In the genomic region with DNA sequence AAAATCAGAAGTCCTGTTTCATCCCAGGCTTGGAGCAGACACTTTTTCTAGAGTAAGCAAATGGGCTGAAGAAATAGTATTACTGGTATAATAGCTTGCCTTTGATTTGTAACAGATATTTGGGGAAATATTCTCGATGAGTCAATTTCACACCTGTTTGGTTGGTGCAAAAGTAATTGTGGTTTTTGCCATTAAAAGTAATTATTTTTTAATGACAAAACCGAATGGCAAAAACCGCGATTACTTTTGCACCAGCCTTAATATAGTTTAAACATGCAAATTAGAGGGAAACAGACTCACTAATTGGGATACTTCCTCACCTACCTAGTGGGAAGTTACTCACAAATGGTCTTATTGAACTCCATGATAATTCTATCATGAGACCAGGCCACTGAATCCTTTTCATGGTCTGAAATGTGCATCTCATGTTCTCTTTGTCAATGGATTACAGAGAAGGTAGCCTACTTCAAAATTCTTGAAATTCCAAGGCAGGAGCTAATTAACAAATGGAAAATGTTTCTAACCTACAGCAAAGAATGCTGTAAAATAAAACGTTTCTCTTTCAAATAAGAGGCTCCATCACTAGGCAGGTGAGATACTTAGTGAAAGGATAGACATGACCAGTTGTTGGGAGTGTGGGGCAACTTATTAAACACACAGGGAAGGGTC, we compare ENCODE assay signal across 14 cellular contexts.
A peak's percentile ranks its signal among the peaks of the same experiment; 100 is the strongest.
DNase-seq lines count a peak whose midpoint lies in the region; ATAC-seq, FAIRE-seq and TF ChIP-seq lines count a peak whose summit lies in the region.
"Had no signal": no experiment of that assay in that cellular context is flagged by ENCODE, and none has a peak within 500 bp of the region (broad histone marks: within the 10 kb centered on the region; RNA-seq: fewer than 3 reads in every experiment).

No MANE protein-coding gene starts in this region.

- in situ Hi-C loops in GM23248 (cut with MboI) = no loop called here

- H3K14ac ChIP-seq in H1 (ENCODE audit: insufficient read length) = no peak overlapping the region

- 0 out of 4 replicates have a peak overlapping the region, but pooled peaks of 1 of the 2 experiments have one; percentile 22 for H3K4me2 ChIP-seq in H1 (ENCODE audit: insufficient read depth in 1 of 2, low read depth in 2 of 2, low read length in 2 of 2)
- no peak overlapping the region for H3K4me2 ChIP-seq in GM23248 (ENCODE audit: unreplicated experiment)

- POLR2A ChIA-PET in H1 (lab: Charles Lee; ENCODE audit: partially characterized antibody) = no interaction called here

- 67% methylated on average over 5 of the region's 5 CpGs; no CpG with 5 or more reads in 1 of the 2 experiments for WGBS in H1 (ENCODE audit: extremely low coverage in 1 of 2, insufficient coverage in 1 of 2, insufficient read length in 1 of 2, insufficient replicate concordance in 2 of 2, low coverage in 1 of 2, low lambda C conversion rate in 2 of 2, missing lambda C conversion rate in 1 of 2), 2 experiments
- 12% methylated on average over 5 of the region's 5 CpGs for WGBS in GM23248 (ENCODE audit: low coverage in 1 of 2, low lambda C conversion rate in 2 of 2, missing lambda C conversion rate in 2 of 2), 2 experiments

- H2BK20ac ChIP-seq in H1 (ENCODE audit: low read length) = no peak overlapping the region

- H3F3A ChIP-seq in GM23248 (ENCODE audit: insufficient read depth) = no peaks in the 10 kb centered on the region

- no peak overlapping the region for H2AFZ ChIP-seq in H1 (ENCODE audit: low read length)
- H2AFZ ChIP-seq in GM23248 = no peak overlapping the region

- H3K9ac ChIP-seq in HUES48 (ENCODE audit: low read depth, low read length) (no peak overlapping the region), H1 (replicated peaks in 1 of 4; ENCODE audit: extremely low read depth in 1 of 4, low read depth in 3 of 4, low read length in 3 of 4) (no peak overlapping the region), GM23248 (no peak overlapping the region)

- no peak overlapping the region for H2BK12ac ChIP-seq in H1 (ENCODE audit: low read depth, low read length)

- H3K4me3 ChIP-seq in HUES48 (ENCODE audit: low read depth, low read length) (peak overlapping the region; percentile 7; the same call in 1 of the 2 replicates), H1 (ENCODE audit: extremely low read depth in 1 of 4, insufficient read depth in 2 of 4, low read depth in 3 of 4, low read length in 4 of 4) (no peak overlapping the region), GM23248 (no peak overlapping the region)

- no peak overlapping the region for H3K18ac ChIP-seq in H1 (ENCODE audit: extremely low read depth, low read length)

- H4K91ac ChIP-seq in H1 (replicated peaks; ENCODE audit: insufficient read length, low read length) = no peak overlapping the region

- TF ChIP-seq POLR2A in H1 (IDR thresholded peaks at IDR 0.05; ENCODE audit: control extremely low read depth in 1 of 2, low read depth in 2 of 2, low read length in 2 of 2) = no peak

- H3K9me3 ChIP-seq in HUES48 (ENCODE audit: control insufficient read depth, insufficient read depth, low read length) (no peaks in the 10 kb centered on the region), H1 (ENCODE audit: insufficient read depth in 2 of 2, low read depth in 1 of 2, low read length in 1 of 2) (no peaks in the 10 kb centered on the region), GM23248 (ENCODE audit: low read depth) (no peaks in the 10 kb centered on the region)
- H3K9me3 ChIP-seq: BE2C had no signal

- no peak for FAIRE-seq in H1 (lab: Jason Lieb, UNC)
- FAIRE-seq: A204.1, GM12891 had no signal

- no peaks in the 10 kb centered on the region for H3K79me1 ChIP-seq in H1 (ENCODE audit: low read depth, low read length)

- no peak overlapping the region for H3K27ac ChIP-seq in HUES48 (ENCODE audit: low read depth, low read length)
- H3K27ac ChIP-seq in H1 (ENCODE audit: low read depth, low read length) = no peak overlapping the region
- no peak overlapping the region for H3K27ac ChIP-seq in GM23248
- H3K27ac ChIP-seq: C4-2B had no signal

- H2AK5ac ChIP-seq in H1 (ENCODE audit: low read depth, low read length) = no peak overlapping the region

- TF ChIP-seq CTCF in H1 (IDR thresholded peaks at IDR 0.05; ENCODE audit: control extremely low read depth in 1 of 3, insufficient read depth in 1 of 3, low read depth in 1 of 3, low read length in 3 of 3) = no peak

- H3K36me3 ChIP-seq in HUES48 (ENCODE audit: control insufficient read depth, insufficient read depth, low read length) = no peaks in the 10 kb centered on the region
- H3K36me3 ChIP-seq in H1 (ENCODE audit: control insufficient read depth in 2 of 4, insufficient read depth in 4 of 4, low read length in 3 of 4) = no peaks in the 10 kb centered on the region
- no peaks in the 10 kb centered on the region for H3K36me3 ChIP-seq in GM23248 (ENCODE audit: low read depth)
- H3K36me3 ChIP-seq: BE2C had no signal

- no peak for DNase-seq in H1 (ENCODE audit: low read depth in 1 of 2, low spot score in 2 of 2)
- DNase-seq in left kidney (ENCODE audit: low read depth, low spot score) = peak; percentile 45
- DNase-seq in GM23248 = no peak
- no peak for DNase-seq in inferior parietal cortex (ENCODE audit: extremely low spot score)
- DNase-seq: BE2C; CD4-positive, alpha-beta memory T cell; DMS79; H7 had no signal

- TF ChIP-seq RAD21 in H1 (IDR thresholded peaks at IDR 0.05 in 1 of 2, conservative IDR thresholded peaks at IDR 0.05 in 1 of 2; ENCODE audit: low read depth in 2 of 2, low read length in 2 of 2) = no peak

- no peaks in the 10 kb centered on the region for H3K27me3 ChIP-seq in HUES48 (ENCODE audit: control insufficient read depth, insufficient read depth, low read length)
- H3K27me3 ChIP-seq in H1 (replicated peaks in 1 of 4; ENCODE audit: control insufficient read depth in 3 of 4, extremely low read depth in 1 of 4, insufficient read depth in 3 of 4, low read length in 3 of 4) = no peaks in the 10 kb centered on the region
- H3K27me3 ChIP-seq in GM23248 (replicated peaks; ENCODE audit: insufficient read depth) = peaks cover 18% of the 10 kb centered on the region

- H3K23ac ChIP-seq in H1 (ENCODE audit: insufficient read length) = no peak overlapping the region

- H3K4me1 ChIP-seq in HUES48 (ENCODE audit: control insufficient read depth, insufficient read depth, low read length) (peaks cover 25% of the 10 kb centered on the region), H1 (replicated peaks in 1 of 4; ENCODE audit: control insufficient read depth in 3 of 4, insufficient read depth in 4 of 4, low read length in 3 of 4) (peaks cover 0 to 12% (median 4%) of the 10 kb centered on the region in 4 experiments; a peak in 3 of 7 replicates), GM23248 (ENCODE audit: insufficient read depth) (no peaks in the 10 kb centered on the region)
- H3K4me1 ChIP-seq: BE2C had no signal

- H4K5ac ChIP-seq in H1 (ENCODE audit: insufficient read length, low read depth, low read length) = no peak overlapping the region

- H2BK120ac ChIP-seq in H1 (replicated peaks; ENCODE audit: low read depth, low read length) = peak overlapping the region; percentile 28

- no peak for ATAC-seq in GM19395 (IDR thresholded peaks at IDR 0.05; ENCODE audit: unreplicated experiment)
- no peak for ATAC-seq in HG03095 (IDR thresholded peaks at IDR 0.05; ENCODE audit: unreplicated experiment)

- no peak overlapping the region for H2BK15ac ChIP-seq in H1 (ENCODE audit: low read length)

- H3K79me2 ChIP-seq in H1 (ENCODE audit: control insufficient read depth in 1 of 2, insufficient read depth in 2 of 2, low read length in 2 of 2) = no peaks in the 10 kb centered on the region
- no peaks in the 10 kb centered on the region for H3K79me2 ChIP-seq in GM23248 (ENCODE audit: insufficient read depth)

- no peaks in the 10 kb centered on the region for H3K23me2 ChIP-seq in H1 (ENCODE audit: low read depth, low read length)

- H2BK5ac ChIP-seq in H1 (ENCODE audit: low read depth, low read length) = no peak overlapping the region; the same call in 1 of the 2 replicates

- CTCF ChIA-PET in H1 (lab: Charles Lee; ENCODE audit: partially characterized antibody) = interaction anchor here (1.0 kb wide), 1 partner anchor 64 kb away, joined by 5 read pairs; no protein-coding TSS in a partner anchor

- no peak for TF ChIP-seq EP300 in H1 (IDR thresholded peaks at IDR 0.05; ENCODE audit: borderline replicate concordance in 1 of 2, low read depth in 2 of 2, low read length in 2 of 2)

- no peaks in the 10 kb centered on the region for H4K20me1 ChIP-seq in H1 (replicated peaks in 1 of 2; ENCODE audit: control insufficient read depth in 1 of 2, insufficient read depth in 2 of 2, low read length in 2 of 2)
- no peaks in the 10 kb centered on the region for H4K20me1 ChIP-seq in GM23248 (ENCODE audit: insufficient read depth)

- H4K8ac ChIP-seq in H1 (ENCODE audit: extremely low read depth, insufficient read depth, low read length) = no peak overlapping the region

- no peaks in the 10 kb centered on the region for H3K9me2 ChIP-seq in GM23248 (ENCODE audit: insufficient read depth)

- no peak overlapping the region for H3K4ac ChIP-seq in H1 (replicated peaks; ENCODE audit: insufficient read length, low read depth, low read length)

- no peak overlapping the region for H3K56ac ChIP-seq in H1 (replicated peaks; ENCODE audit: insufficient read length, low read depth, low read length)

TF ChIP-seq in H1, 55 proteins besides CTCF, POLR2A, EP300 and RAD21:
- no peak for TF ChIP-seq ZNF274 (IDR thresholded peaks at IDR 0.05; ENCODE audit: borderline replicate concordance, extremely low read depth, low read length)
- peak; percentile 89 for TF ChIP-seq TEAD4 (IDR thresholded peaks at IDR 0.05; ENCODE audit: low read depth, low read length)
- TF ChIP-seq JUN (IDR thresholded peaks at IDR 0.05; ENCODE audit: low read depth, low read length) = no peak
